1 cellular context compared by ENCODE assay signal in the genomic region with DNA sequence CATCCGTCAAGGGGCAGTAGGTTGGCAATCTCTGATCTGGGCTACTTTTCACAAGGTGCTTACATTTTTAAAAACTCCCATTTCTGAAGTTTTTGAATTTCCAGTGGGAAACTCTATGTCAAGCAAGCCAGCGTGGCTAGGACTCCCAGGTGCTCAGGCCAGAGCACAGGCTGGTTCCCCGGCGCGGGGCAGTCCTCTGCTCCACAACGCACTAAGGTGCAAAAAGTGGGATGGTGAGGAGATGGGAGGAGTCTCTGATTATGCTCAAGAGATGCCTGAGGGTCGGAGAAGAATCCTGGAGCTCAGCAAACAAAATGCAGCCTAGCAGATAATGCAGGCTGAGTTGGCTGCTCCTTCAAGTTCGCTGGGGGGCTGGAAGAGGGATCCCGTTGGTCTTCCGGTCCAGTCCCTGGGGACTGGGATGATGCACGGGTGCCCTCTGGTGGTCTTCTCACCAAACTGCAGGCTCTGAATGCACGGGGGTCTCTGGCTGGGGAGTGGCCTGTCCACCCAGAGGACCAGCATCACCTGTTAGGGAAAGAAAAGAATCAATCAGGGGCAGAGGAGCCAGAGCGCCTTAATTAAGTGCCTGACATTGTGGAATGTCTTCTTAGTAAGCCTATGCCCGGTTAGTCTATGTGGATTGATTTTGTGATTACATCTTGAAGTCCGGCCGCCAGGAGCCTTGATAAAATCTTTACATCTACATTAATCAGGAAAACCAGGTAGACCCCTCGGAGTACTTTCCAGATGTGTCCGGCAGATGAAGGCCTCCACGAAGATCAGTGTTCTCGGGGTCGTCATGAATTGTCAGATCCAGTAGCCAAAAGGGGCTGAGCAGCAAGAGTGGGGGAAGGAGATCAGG.
A peak's percentile ranks its signal among the peaks of the same experiment; 100 is the strongest.
TF ChIP-seq lines count a peak whose summit lies in the region.

No MANE protein-coding gene starts in this region.

TF ChIP-seq in HEK293, 187 proteins besides CTCF, POLR2A, EP300 and RAD21 (continued from another document and continues in another):
- TF ChIP-seq, protein P1, sequence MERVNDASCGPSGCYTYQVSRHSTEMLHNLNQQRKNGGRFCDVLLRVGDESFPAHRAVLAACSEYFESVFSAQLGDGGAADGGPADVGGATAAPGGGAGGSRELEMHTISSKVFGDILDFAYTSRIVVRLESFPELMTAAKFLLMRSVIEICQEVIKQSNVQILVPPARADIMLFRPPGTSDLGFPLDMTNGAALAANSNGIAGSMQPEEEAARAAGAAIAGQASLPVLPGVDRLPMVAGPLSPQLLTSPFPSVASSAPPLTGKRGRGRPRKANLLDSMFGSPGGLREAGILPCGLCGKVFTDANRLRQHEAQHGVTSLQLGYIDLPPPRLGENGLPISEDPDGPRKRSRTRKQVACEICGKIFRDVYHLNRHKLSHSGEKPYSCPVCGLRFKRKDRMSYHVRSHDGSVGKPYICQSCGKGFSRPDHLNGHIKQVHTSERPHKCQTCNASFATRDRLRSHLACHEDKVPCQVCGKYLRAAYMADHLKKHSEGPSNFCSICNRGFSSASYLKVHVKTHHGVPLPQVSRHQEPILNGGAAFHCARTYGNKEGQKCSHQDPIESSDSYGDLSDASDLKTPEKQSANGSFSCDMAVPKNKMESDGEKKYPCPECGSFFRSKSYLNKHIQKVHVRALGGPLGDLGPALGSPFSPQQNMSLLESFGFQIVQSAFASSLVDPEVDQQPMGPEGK (tag by site-specific recombination; IDR thresholded peaks at IDR 0.05): peak; percentile 61
- TF ChIP-seq ZFP3 (tag by site-specific recombination; IDR thresholded peaks at IDR 0.05; ENCODE audit: low read depth) (no peak), ZNF394 (tag by site-specific recombination; IDR thresholded peaks at IDR 0.05; ENCODE audit: borderline replicate concordance) (no peak), ZNF544 (tag by site-specific recombination; IDR thresholded peaks at IDR 0.05) (no peak), ZNF624 (tag by site-specific recombination; IDR thresholded peaks at IDR 0.05) (no peak), ZNF654 (tag by site-specific recombination; IDR thresholded peaks at IDR 0.05; ENCODE audit: low read depth) (peak; percentile 82), ZNF548 (tag by site-specific recombination; IDR thresholded peaks at IDR 0.05) (no peak), ZNF174 (tag by site-specific recombination; IDR thresholded peaks at IDR 0.05) (no peak), ZBTB17 (tag by site-specific recombination; IDR thresholded peaks at IDR 0.05) (0 out of 2 replicates have a peak, but pooled peaks have one; percentile 35), KLF16 (tag by site-specific recombination; IDR thresholded peaks at IDR 0.05) (no peak), IKZF3 (tag by site-specific recombination; IDR thresholded peaks at IDR 0.05) (peak; percentile 58; the same call in 1 of the 2 replicates), ZNF202 (tag by site-specific recombination; IDR thresholded peaks at IDR 0.05; ENCODE audit: borderline replicate concordance) (no peak), ZNF146 (tag by site-specific recombination; IDR thresholded peaks at IDR 0.05) (no peak), ZNF473 (tag by site-specific recombination; IDR thresholded peaks at IDR 0.05) (no peak), OVOL3 (tag by site-specific recombination; IDR thresholded peaks at IDR 0.05) (no peak), ZSCAN30 (tag by site-specific recombination; IDR thresholded peaks at IDR 0.05) (peak; percentile 62; the same call in 1 of the 2 replicates), ZBTB8A (tag by site-specific recombination; IDR thresholded peaks at IDR 0.05) (no peak), ZNF561 (tag by site-specific recombination; IDR thresholded peaks at IDR 0.05; ENCODE audit: borderline replicate concordance) (no peak), ZNF175 (tag by site-specific recombination; IDR thresholded peaks at IDR 0.05) (no peak), ZNF830 (tag by site-specific recombination; IDR thresholded peaks at IDR 0.05; ENCODE audit: low read depth) (no peak), ZNF426 (tag by site-specific recombination; IDR thresholded peaks at IDR 0.05) (no peak), ZNF366 (tag by site-specific recombination; conservative IDR thresholded peaks at IDR 0.05) (no peak), ZNF341 (tag by site-specific recombination; IDR thresholded peaks at IDR 0.05; ENCODE audit: low read depth) (no peak), GLI2 (tag by site-specific recombination; IDR thresholded peaks at IDR 0.05; ENCODE audit: borderline replicate concordance, low read depth) (no peak), ZNF558 (tag by site-specific recombination; IDR thresholded peaks at IDR 0.05) (no peak), ZNF596 (tag by site-specific recombination; IDR thresholded peaks at IDR 0.05) (no peak), ZNF623 (tag by site-specific recombination; IDR thresholded peaks at IDR 0.05) (no peak), ZNF211 (tag by site-specific recombination; IDR thresholded peaks at IDR 0.05; ENCODE audit: low read depth) (no peak), ZBTB7A (tag by site-specific recombination; IDR thresholded peaks at IDR 0.05; ENCODE audit: low read depth) (no peak), ZNF10 (tag by site-specific recombination; IDR thresholded peaks at IDR 0.05) (no peak), ZNF324 (tag by site-specific recombination; IDR thresholded peaks at IDR 0.05) (no peak), MEIS1 (CRISPR knock-in tag; IDR thresholded peaks at IDR 0.05; ENCODE audit: borderline replicate concordance) (no peak)
- TF ChIP-seq, protein P2, sequence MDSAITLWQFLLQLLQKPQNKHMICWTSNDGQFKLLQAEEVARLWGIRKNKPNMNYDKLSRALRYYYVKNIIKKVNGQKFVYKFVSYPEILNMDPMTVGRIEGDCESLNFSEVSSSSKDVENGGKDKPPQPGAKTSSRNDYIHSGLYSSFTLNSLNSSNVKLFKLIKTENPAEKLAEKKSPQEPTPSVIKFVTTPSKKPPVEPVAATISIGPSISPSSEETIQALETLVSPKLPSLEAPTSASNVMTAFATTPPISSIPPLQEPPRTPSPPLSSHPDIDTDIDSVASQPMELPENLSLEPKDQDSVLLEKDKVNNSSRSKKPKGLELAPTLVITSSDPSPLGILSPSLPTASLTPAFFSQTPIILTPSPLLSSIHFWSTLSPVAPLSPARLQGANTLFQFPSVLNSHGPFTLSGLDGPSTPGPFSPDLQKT (IDR thresholded peaks at IDR 0.05; ENCODE audit: borderline replicate concordance, low read depth, low read length): no peak
- TF ChIP-seq, protein P3, sequence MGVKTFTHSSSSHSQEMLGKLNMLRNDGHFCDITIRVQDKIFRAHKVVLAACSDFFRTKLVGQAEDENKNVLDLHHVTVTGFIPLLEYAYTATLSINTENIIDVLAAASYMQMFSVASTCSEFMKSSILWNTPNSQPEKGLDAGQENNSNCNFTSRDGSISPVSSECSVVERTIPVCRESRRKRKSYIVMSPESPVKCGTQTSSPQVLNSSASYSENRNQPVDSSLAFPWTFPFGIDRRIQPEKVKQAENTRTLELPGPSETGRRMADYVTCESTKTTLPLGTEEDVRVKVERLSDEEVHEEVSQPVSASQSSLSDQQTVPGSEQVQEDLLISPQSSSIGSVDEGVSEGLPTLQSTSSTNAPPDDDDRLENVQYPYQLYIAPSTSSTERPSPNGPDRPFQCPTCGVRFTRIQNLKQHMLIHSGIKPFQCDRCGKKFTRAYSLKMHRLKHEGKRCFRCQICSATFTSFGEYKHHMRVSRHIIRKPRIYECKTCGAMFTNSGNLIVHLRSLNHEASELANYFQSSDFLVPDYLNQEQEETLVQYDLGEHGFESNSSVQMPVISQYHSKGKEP (tag by site-specific recombination; IDR thresholded peaks at IDR 0.05): no peak
- TF ChIP-seq, protein P4, sequence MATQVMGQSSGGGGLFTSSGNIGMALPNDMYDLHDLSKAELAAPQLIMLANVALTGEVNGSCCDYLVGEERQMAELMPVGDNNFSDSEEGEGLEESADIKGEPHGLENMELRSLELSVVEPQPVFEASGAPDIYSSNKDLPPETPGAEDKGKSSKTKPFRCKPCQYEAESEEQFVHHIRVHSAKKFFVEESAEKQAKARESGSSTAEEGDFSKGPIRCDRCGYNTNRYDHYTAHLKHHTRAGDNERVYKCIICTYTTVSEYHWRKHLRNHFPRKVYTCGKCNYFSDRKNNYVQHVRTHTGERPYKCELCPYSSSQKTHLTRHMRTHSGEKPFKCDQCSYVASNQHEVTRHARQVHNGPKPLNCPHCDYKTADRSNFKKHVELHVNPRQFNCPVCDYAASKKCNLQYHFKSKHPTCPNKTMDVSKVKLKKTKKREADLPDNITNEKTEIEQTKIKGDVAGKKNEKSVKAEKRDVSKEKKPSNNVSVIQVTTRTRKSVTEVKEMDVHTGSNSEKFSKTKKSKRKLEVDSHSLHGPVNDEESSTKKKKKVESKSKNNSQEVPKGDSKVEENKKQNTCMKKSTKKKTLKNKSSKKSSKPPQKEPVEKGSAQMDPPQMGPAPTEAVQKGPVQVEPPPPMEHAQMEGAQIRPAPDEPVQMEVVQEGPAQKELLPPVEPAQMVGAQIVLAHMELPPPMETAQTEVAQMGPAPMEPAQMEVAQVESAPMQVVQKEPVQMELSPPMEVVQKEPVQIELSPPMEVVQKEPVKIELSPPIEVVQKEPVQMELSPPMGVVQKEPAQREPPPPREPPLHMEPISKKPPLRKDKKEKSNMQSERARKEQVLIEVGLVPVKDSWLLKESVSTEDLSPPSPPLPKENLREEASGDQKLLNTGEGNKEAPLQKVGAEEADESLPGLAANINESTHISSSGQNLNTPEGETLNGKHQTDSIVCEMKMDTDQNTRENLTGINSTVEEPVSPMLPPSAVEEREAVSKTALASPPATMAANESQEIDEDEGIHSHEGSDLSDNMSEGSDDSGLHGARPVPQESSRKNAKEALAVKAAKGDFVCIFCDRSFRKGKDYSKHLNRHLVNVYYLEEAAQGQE (tag by site-specific recombination; IDR thresholded peaks at IDR 0.05): no peak
- TF ChIP-seq, protein P5, sequence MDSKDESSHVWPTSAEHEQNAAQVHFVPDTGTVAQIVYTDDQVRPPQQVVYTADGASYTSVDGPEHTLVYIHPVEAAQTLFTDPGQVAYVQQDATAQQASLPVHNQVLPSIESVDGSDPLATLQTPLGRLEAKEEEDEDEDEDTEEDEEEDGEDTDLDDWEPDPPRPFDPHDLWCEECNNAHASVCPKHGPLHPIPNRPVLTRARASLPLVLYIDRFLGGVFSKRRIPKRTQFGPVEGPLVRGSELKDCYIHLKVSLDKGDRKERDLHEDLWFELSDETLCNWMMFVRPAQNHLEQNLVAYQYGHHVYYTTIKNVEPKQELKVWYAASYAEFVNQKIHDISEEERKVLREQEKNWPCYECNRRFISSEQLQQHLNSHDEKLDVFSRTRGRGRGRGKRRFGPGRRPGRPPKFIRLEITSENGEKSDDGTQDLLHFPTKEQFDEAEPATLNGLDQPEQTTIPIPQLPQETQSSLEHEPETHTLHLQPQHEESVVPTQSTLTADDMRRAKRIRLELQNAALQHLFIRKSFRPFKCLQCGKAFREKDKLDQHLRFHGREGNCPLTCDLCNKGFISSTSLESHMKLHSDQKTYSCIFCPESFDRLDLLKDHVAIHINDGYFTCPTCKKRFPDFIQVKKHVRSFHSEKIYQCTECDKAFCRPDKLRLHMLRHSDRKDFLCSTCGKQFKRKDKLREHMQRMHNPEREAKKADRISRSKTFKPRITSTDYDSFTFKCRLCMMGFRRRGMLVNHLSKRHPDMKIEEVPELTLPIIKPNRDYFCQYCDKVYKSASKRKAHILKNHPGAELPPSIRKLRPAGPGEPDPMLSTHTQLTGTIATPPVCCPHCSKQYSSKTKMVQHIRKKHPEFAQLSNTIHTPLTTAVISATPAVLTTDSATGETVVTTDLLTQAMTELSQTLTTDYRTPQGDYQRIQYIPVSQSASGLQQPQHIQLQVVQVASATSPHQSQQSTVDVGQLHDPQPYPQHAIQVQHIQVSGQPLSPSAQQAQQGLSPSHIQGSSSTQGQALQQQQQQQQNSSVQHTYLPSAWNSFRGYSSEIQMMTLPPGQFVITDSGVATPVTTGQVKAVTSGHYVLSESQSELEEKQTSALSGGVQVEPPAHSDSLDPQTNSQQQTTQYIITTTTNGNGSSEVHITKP (tag by site-specific recombination; IDR thresholded peaks at IDR 0.05): no peak
- TF ChIP-seq, protein P6, sequence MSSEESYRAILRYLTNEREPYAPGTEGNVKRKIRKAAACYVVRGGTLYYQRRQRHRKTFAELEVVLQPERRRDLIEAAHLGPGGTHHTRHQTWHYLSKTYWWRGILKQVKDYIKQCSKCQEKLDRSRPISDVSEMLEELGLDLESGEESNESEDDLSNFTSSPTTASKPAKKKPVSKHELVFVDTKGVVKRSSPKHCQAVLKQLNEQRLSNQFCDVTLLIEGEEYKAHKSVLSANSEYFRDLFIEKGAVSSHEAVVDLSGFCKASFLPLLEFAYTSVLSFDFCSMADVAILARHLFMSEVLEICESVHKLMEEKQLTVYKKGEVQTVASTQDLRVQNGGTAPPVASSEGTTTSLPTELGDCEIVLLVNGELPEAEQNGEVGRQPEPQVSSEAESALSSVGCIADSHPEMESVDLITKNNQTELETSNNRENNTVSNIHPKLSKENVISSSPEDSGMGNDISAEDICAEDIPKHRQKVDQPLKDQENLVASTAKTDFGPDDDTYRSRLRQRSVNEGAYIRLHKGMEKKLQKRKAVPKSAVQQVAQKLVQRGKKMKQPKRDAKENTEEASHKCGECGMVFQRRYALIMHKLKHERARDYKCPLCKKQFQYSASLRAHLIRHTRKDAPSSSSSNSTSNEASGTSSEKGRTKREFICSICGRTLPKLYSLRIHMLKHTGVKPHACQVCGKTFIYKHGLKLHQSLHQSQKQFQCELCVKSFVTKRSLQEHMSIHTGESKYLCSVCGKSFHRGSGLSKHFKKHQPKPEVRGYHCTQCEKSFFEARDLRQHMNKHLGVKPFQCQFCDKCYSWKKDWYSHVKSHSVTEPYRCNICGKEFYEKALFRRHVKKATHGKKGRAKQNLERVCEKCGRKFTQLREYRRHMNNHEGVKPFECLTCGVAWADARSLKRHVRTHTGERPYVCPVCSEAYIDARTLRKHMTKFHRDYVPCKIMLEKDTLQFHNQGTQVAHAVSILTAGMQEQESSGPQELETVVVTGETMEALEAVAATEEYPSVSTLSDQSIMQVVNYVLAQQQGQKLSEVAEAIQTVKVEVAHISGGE (tag by site-specific recombination; conservative IDR thresholded peaks at IDR 0.05; ENCODE audit: low read depth): no peak
